Comparison of ENCODE assay signal across 35 cellular contexts in genomic region chr2:206287197-206287596, GRCh38.
"Had no signal": no experiment of that assay in that cellular context is flagged by ENCODE, and none has a peak within 500 bp of the region (broad histone marks: within the 10 kb centered on the region; RNA-seq: fewer than 3 reads in every experiment).

No MANE protein-coding gene starts in this region.

- H3K27me3 ChIP-seq: MG63 had no signal

- DNase-seq: Karpas-422, Kasumi-1, MG63, MM.1S, MV-4-11, NCI-H1048, NCI-H1092, NCI-H1092 treated with DMSO at 0.1 percent for 48 hours, NCI-H1105, NCI-H1105 treated with DMSO at 0.1 percent for 48 hours, NCI-H1417, NCI-H1417 treated with DMSO at 0.1 percent for 48 hours, NCI-H1436, NCI-H1436 treated with DMSO at 0.1 percent for 48 hours, NCI-H146, NCI-H1694, NCI-H1694 treated with DMSO at 0.1 percent for 48 hours, NCI-H187, NCI-H187 treated with DMSO at 0.1 percent for 48 hours, NCI-H1930, NCI-H2029, NCI-H2029 treated with DMSO at 0.1 percent for 48 hours, NCI-H2081, NCI-H2081 treated with DMSO at 0.1 percent for 48 hours, NCI-H2107, NCI-H2171, NCI-H2171 treated with DMSO at 0.1 percent for 48 hours, NCI-H2227 treated with DMSO at 0.1 percent for 48 hours, NCI-H226, NCI-H345, NCI-H446, NCI-H446 treated with DMSO at 0.1 percent for 48 hours, NCI-H510A, NCI-H510A treated with DMSO at 0.1 percent for 48 hours, NCI-H524 had no signal

- H3K4me3 ChIP-seq: MG63 had no signal
